Comparison of ENCODE assay signal across 11 cellular contexts in the genomic region with DNA sequence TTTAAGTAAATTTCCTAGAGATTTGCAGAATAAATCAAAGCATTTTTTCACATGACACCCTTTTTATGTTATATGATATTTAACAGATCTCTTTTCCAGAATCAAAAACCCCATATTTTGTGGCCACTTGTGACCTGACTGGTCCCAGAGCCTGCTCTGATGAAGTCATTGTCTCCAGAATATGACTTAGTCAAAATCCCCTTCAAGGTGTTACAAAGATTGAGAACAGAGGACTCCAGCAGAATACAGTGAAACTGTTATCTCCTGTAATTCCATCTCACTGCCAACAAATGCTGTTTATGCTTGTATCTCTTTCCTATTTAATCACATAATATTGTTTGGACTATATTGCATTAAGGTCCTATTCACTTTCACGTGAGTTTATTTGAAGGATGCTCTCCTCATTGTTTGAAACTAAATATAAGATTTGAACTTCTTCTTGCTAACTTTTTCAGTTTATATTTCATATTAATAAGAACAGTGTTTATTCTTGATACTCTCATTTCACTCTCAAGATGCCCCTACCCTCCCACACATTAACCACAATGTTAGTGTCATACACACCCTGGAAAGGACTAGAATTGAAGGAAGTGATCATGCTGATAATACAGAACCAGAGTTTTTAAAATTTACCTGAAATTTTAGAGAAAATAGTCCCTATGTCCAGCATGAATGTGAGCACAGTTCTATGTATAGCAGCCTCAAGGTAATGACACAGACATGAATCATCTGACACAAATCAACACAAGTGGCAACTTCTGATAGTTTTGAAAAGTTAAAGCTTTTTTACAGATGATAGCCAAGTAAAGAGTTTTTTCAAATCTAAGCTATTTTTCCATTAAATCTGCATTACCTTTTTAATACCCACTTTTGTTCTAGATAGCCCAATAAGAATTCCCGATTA. TPM values are rescaled to one million over a fixed set of nuclear protein-coding genes. Genes with fewer than 3 reads are reported as not detected.
A peak's percentile ranks its signal among the peaks of the same experiment; 100 is the strongest.
DNase-seq lines count a peak whose midpoint lies in the region; ATAC-seq, FAIRE-seq and TF ChIP-seq lines count a peak whose summit lies in the region.
"Had no signal": no experiment of that assay in that cellular context is flagged by ENCODE, and none has a peak within 500 bp of the region (broad histone marks: within the 10 kb centered on the region; RNA-seq: fewer than 3 reads in every experiment).

No MANE protein-coding gene starts in this region.

- ATAC-seq in GM21360 (IDR thresholded peaks at IDR 0.05; ENCODE audit: unreplicated experiment) (peak; percentile 68), HG03196 (IDR thresholded peaks at IDR 0.05; ENCODE audit: unreplicated experiment) (peak; percentile 45), gastroesophageal sphincter (no peak)

- no peak for DNase-seq in GM12891 (ENCODE audit: insufficient read length, low spot score)
- peak; percentile 77 for DNase-seq in bronchial epithelial cell (ENCODE audit: low read depth)
- DNase-seq in A673 (ENCODE audit: low spot score) = no peak
- DNase-seq in amygdala (lab: John Stamatoyannopoulos, UW) = no peak
- DNase-seq in NCI-H1105 (lab: John Stamatoyannopoulos, UW) = no peak
- DNase-seq: DMS 273 treated with DMSO at 0.1 percent for 48 hours, H9 had no signal

- CTCF ChIA-PET in A673 (lab: Charles Lee) = no interaction called here

- H3K27ac ChIP-seq in A673 (ENCODE audit: low read depth, low read length, poor library complexity, severe bottlenecking) = no peak overlapping the region
- no peak overlapping the region for H3K27ac ChIP-seq in gastroesophageal sphincter
- H3K27ac ChIP-seq: vagina had no signal

- H3K9me3 ChIP-seq in A673 (ENCODE audit: low read depth, low read length, poor library complexity, severe bottlenecking) = no peaks in the 10 kb centered on the region
- H3K9me3 ChIP-seq in gastroesophageal sphincter = no peaks in the 10 kb centered on the region
- H3K9me3 ChIP-seq: vagina had no signal

- TF ChIP-seq POLR2A in GM12891 (IDR thresholded peaks at IDR 0.05; ENCODE audit: low read depth, low read length) = no peak
- TF ChIP-seq POLR2A in gastroesophageal sphincter (IDR thresholded peaks at IDR 0.05) = no peak

- H3K4me3 ChIP-seq in bronchial epithelial cell (ENCODE audit: low read depth, low read length) (no peak overlapping the region), A673 (ENCODE audit: low read depth, low read length, poor library complexity, severe bottlenecking) (no peak overlapping the region), gastroesophageal sphincter (no peak overlapping the region)
- H3K4me3 ChIP-seq: vagina had no signal

- TF ChIP-seq CTCF in bronchial epithelial cell (IDR thresholded peaks at IDR 0.05; ENCODE audit: insufficient read depth, low read length, severe bottlenecking) (no peak), A673 (conservative IDR thresholded peaks at IDR 0.05; ENCODE audit: low read depth, low read length) (no peak), gastroesophageal sphincter (IDR thresholded peaks at IDR 0.05) (no peak)

- FAIRE-seq in GM12891 (lab: Jason Lieb, UNC) (peak; percentile 52), bronchial epithelial cell (lab: Jason Lieb, UNC) (no peak)

- H3K36me3 ChIP-seq in bronchial epithelial cell (ENCODE audit: control insufficient read depth, insufficient read depth, low read length) = no peaks in the 10 kb centered on the region
- H3K36me3 ChIP-seq in A673 (ENCODE audit: insufficient read depth, low read length, poor library complexity, severe bottlenecking) = no peaks in the 10 kb centered on the region
- H3K36me3 ChIP-seq in gastroesophageal sphincter = no peaks in the 10 kb centered on the region
- H3K36me3 ChIP-seq: vagina had no signal

- no peak for TF ChIP-seq EP300 in gastroesophageal sphincter (IDR thresholded peaks at IDR 0.05)

- BruUV-seq in A673 (replicated peaks; lab: Mats Ljungman, UMichigan) = no TSS peak

- 57 to 63% methylated on average over 2 of the region's 2 CpGs for WGBS in gastroesophageal sphincter (ENCODE audit: low coverage in 1 of 2), 2 donors

- H3K4me1 ChIP-seq in A673 (ENCODE audit: insufficient read depth, low read length, poor library complexity, severe bottlenecking) = peaks cover 36% of the 10 kb centered on the region
- H3K4me1 ChIP-seq in gastroesophageal sphincter = peaks cover 0 to 30% (median 0%) of the 10 kb centered on the region in 3 donors
- H3K4me1 ChIP-seq: vagina had no signal

- POLR2A ChIA-PET in A673 (lab: Charles Lee; ENCODE audit: low non-redundant PET) = no interaction called here

- no peaks in the 10 kb centered on the region for H3K27me3 ChIP-seq in bronchial epithelial cell (ENCODE audit: control insufficient read depth, insufficient read depth, low read length)
- H3K27me3 ChIP-seq in A673 (replicated peaks; ENCODE audit: insufficient read depth, low read depth, low read length, poor library complexity) = no peaks in the 10 kb centered on the region
- H3K27me3 ChIP-seq in gastroesophageal sphincter = no peaks in the 10 kb centered on the region
- H3K27me3 ChIP-seq: vagina had no signal

- intact Hi-C loops in A673 (cut with micrococcal nuclease; ENCODE audit: unreplicated experiment) = no loop called here

TF ChIP-seq in GM12891, 5 proteins besides CTCF, POLR2A, EP300 and RAD21:
- TF ChIP-seq SPI1 (IDR thresholded peaks at IDR 0.05; ENCODE audit: low read depth, low read length) = peak; percentile 44
- TF ChIP-seq PAX5 (IDR thresholded peaks at IDR 0.05; ENCODE audit: insufficient read depth, low read length, severe bottlenecking) = no peak
- no peak for TF ChIP-seq POU2F2 (IDR thresholded peaks at IDR 0.05; ENCODE audit: low read depth, low read length)

RNA-seq across cellular contexts. Expression of gene RGS1, which starts 25.8 kb away (rescaled TPM):
- polyA plus RNA-seq in GM12891 (2012; ENCODE audit: low read depth, missing spikeins) = 246 TPM
- total RNA-seq in bronchial epithelial cell (not detected in 2 replicates), A673 (2021) (0.28 TPM in 1 of 2 replicates, not detected in the other), gastroesophageal sphincter (10 to 100 TPM in 2 of 4 donors, 1 to 10 TPM in 2; 5.6 to 18.0 (median 12.8) TPM)
- total RNA-seq: H9 had no signal

RNA-seq across cellular contexts. Expression of gene RGS13, which starts 34.5 kb away (rescaled TPM):
- polyA plus RNA-seq in GM12891 (2012; ENCODE audit: low read depth, missing spikeins) = 0.58 TPM
- total RNA-seq in bronchial epithelial cell (not detected in 2 replicates), A673 (2021) (0.09 TPM in 1 of 2 replicates, not detected in the other), gastroesophageal sphincter (1 to 10 TPM in 2 of 4 donors, under 1 TPM in 1, not detected in 1; 0.77 to 1.9 (median 1.1) TPM)
- total RNA-seq: H9 had no signal
